Comparison of ENCODE assay signal across 21 cellular contexts in genomic region chr1:45793942-45794604, GRCh38. TPM values are rescaled to one million over a fixed set of nuclear protein-coding genes. Genes with fewer than 3 reads are reported as not detected.
DNase-seq lines count a peak whose midpoint lies in the region; ATAC-seq, FAIRE-seq and TF ChIP-seq lines count a peak whose summit lies in the region.
"Had no signal": no experiment of that assay in that cellular context is flagged by ENCODE, and none has a peak within 500 bp of the region (broad histone marks: within the 10 kb centered on the region; RNA-seq: fewer than 3 reads in every experiment).

No MANE protein-coding gene starts in this region.

- H3K4me1 ChIP-seq in Karpas-422 (ENCODE audit: low read length) (peaks cover 29% of the 10 kb centered on the region), SJCRH30 (peaks cover 19% of the 10 kb centered on the region), HepG2 (ENCODE audit: insufficient read depth, low read length) (peaks cover 11% of the 10 kb centered on the region), GM23338 (ENCODE audit: insufficient read depth) (no peaks in the 10 kb centered on the region), endodermal cell (ENCODE audit: control insufficient read depth, insufficient read depth, low read length) (no peaks in the 10 kb centered on the region)
- H3K4me1 ChIP-seq: heart right ventricle, right atrium auricular region, upper lobe of right lung had no signal

- WGBS in HepG2 (ENCODE audit: low lambda C conversion rate): 7% methylated on average over 7 of the region's 7 CpGs
- WGBS in endodermal cell (ENCODE audit: insufficient coverage in 1 of 2, insufficient read length in 1 of 2), 2 experiments: 89 to 100% methylated on average over 3 to 7 of the region's 7 CpGs

- H3K4me2 ChIP-seq in Karpas-422 (ENCODE audit: low read depth, low read length, poor library complexity, severe bottlenecking): peak overlapping the region; percentile 80
- H3K4me2 ChIP-seq in HepG2 (ENCODE audit: low read depth, low read length): peak overlapping the region; percentile 90
- no peak overlapping the region for H3K4me2 ChIP-seq in GM23338

- H3K9ac ChIP-seq in Karpas-422 (ENCODE audit: low read length): peak overlapping the region; percentile 64
- H3K9ac ChIP-seq in HepG2 (ENCODE audit: insufficient read depth, low read depth, low read length): peak overlapping the region; percentile 46; the same call in 1 of the 2 replicates
- no peak overlapping the region for H3K9ac ChIP-seq in endodermal cell (ENCODE audit: extremely low read depth, low read length, poor library complexity, severe bottlenecking)

- H3K27me3 Mint-ChIP-seq in CD14-positive monocyte (ENCODE audit: low read depth in 3 of 3): peaks cover 0 to 3% (median 1%) of the 10 kb centered on the region in 3 donors
- no peaks in the 10 kb centered on the region for H3K27me3 Mint-ChIP-seq in GM23338 (ENCODE audit: insufficient read depth, low read depth, poor library complexity)
- H3K27me3 Mint-ChIP-seq in endodermal cell (ENCODE audit: insufficient read depth): peaks cover 28% of the 10 kb centered on the region

- TF ChIP-seq RAD21 in HepG2 (CRISPR knock-in tag; IDR thresholded peaks at IDR 0.05): peak; percentile 52; the same call in 1 of the 2 replicates

- DNase-seq in CD14-positive monocyte (ENCODE audit: low spot score): no peak
- peak; percentile 82 for DNase-seq in Karpas-422
- DNase-seq in SJCRH30: peak; percentile 51 to 73
- peak; percentile 32 for DNase-seq in HepG2 (ENCODE audit: low spot score)
- DNase-seq in GM23338 (ENCODE audit: low spot score): no peak
- DNase-seq in endodermal cell: no peak
- DNase-seq: activated CD4-positive, alpha-beta T cell treated with anti-CD3 and anti-CD28 coated beads for 36 hours; activated T-cell treated with anti-CD3 and anti-CD28 coated beads, Interleukin-2, amount 50 U/mL, for 24 hours; AML-193; DND-41; heart right ventricle; Kasumi-1; stimulated activated CD4-positive, alpha-beta T cell treated with anti-CD3 and anti-CD28 coated beads, Interleukin-4, amount 100 ng/mL, for 4 hours; T-helper 17 cell; upper lobe of right lung had no signal

- H3K4me3 Mint-ChIP-seq in CD14-positive monocyte (peak overlapping the region; percentile 21 to 56), GM23338 (no peak overlapping the region), endodermal cell (no peak overlapping the region)
- H3K4me3 Mint-ChIP-seq: activated CD4-positive, alpha-beta T cell treated with anti-CD3 and anti-CD28 coated beads for 36 hours; activated T-cell treated with anti-CD3 and anti-CD28 coated beads, Interleukin-2, amount 50 U/mL, for 24 hours; stimulated activated effector memory CD8-positive, alpha-beta T cell treated with anti-CD3 and anti-CD28 coated beads, Interleukin-12 subunit alpha, Interleukin-12 subunit beta, amount 100 ng/mL, for 72 hours; T-helper 17 cell had no signal

- intact Hi-C loops in CD14-positive monocyte (cut with micrococcal nuclease): no loop called here
- intact Hi-C loops in HepG2 (cut with micrococcal nuclease; ENCODE audit: unreplicated experiment): loop anchor here (5.0 kb wide), 1 partner anchor 37 kb away; no protein-coding TSS in a partner anchor

- TF ChIP-seq CTCF in CD14-positive monocyte (IDR thresholded peaks at IDR 0.05) (no peak), HepG2 (CRISPR knock-in tag; IDR thresholded peaks at IDR 0.05) (peak; percentile 62), GM23338 (conservative IDR thresholded peaks at IDR 0.05; ENCODE audit: low read depth in 2 of 2) (peak in 1 of 2 experiments; percentile 19; a peak in 2 of 4 replicates), endodermal cell (conservative IDR thresholded peaks at IDR 0.05) (no peak)

- no peaks in the 10 kb centered on the region for H3K36me3 ChIP-seq in Karpas-422 (ENCODE audit: insufficient read depth, low read length)
- H3K36me3 ChIP-seq in SJCRH30: no peaks in the 10 kb centered on the region
- H3K36me3 ChIP-seq in HepG2 (replicated peaks in 1 of 2; ENCODE audit: control insufficient read depth in 1 of 2, insufficient read depth in 2 of 2, low read length in 2 of 2): no peaks in the 10 kb centered on the region
- H3K36me3 ChIP-seq in GM23338 (ENCODE audit: insufficient read depth): no peaks in the 10 kb centered on the region
- no peaks in the 10 kb centered on the region for H3K36me3 ChIP-seq in endodermal cell (ENCODE audit: control insufficient read depth, insufficient read depth, low read length)
- H3K36me3 ChIP-seq: heart right ventricle, right atrium auricular region, upper lobe of right lung had no signal

- H3K27ac Mint-ChIP-seq in CD14-positive monocyte (no peak overlapping the region), GM23338 (no peak overlapping the region), endodermal cell (no peak overlapping the region)
- H3K27ac Mint-ChIP-seq: activated CD4-positive, alpha-beta T cell treated with anti-CD3 and anti-CD28 coated beads for 36 hours; activated T-cell treated with anti-CD3 and anti-CD28 coated beads, Interleukin-2, amount 50 U/mL, for 24 hours; stimulated activated effector memory CD8-positive, alpha-beta T cell treated with anti-CD3 and anti-CD28 coated beads, Interleukin-12 subunit alpha, Interleukin-12 subunit beta, amount 100 ng/mL, for 72 hours; T-helper 17 cell had no signal

- H3K4me1 Mint-ChIP-seq in CD14-positive monocyte (peaks cover 4% of the 10 kb centered on the region), GM23338 (no peaks in the 10 kb centered on the region), endodermal cell (peaks cover 17% of the 10 kb centered on the region)
- H3K4me1 Mint-ChIP-seq: activated CD4-positive, alpha-beta T cell treated with anti-CD3 and anti-CD28 coated beads for 36 hours; stimulated activated effector memory CD8-positive, alpha-beta T cell treated with anti-CD3 and anti-CD28 coated beads, Interleukin-12 subunit alpha, Interleukin-12 subunit beta, amount 100 ng/mL, for 72 hours had no signal

- H4K20me1 ChIP-seq in Karpas-422 (ENCODE audit: insufficient read depth, low read depth, low read length) (no peaks in the 10 kb centered on the region), HepG2 (ENCODE audit: insufficient read depth, low read length) (no peaks in the 10 kb centered on the region), GM23338 (replicated peaks; ENCODE audit: insufficient read depth) (no peaks in the 10 kb centered on the region)

- in situ Hi-C loops in HepG2 (cut with HindIII; ENCODE audit: extremely low pct_ligation_motif_present, low pct_unique_long_range_greater_than_20kb): no loop called here

- no peaks in the 10 kb centered on the region for H3F3A ChIP-seq in GM23338 (replicated peaks; ENCODE audit: low read depth)

- H3K27me3 ChIP-seq in Karpas-422 (ENCODE audit: low read length) (no peaks in the 10 kb centered on the region), SJCRH30 (no peaks in the 10 kb centered on the region), HepG2 (ENCODE audit: control insufficient read depth in 1 of 2, insufficient read depth in 2 of 2, low read length in 2 of 2) (no peaks in the 10 kb centered on the region; a peak in 1 of 5 replicates), GM23338 (ENCODE audit: insufficient read depth) (no peaks in the 10 kb centered on the region), endodermal cell (ENCODE audit: control insufficient read depth, insufficient read depth, low read length, poor library complexity, severe bottlenecking) (no peaks in the 10 kb centered on the region)
- H3K27me3 ChIP-seq: right atrium auricular region, upper lobe of right lung had no signal

- H3K4me3 ChIP-seq in Karpas-422 (ENCODE audit: low read length): peak overlapping the region; percentile 61
- H3K4me3 ChIP-seq in SJCRH30: peak overlapping the region; percentile 57
- H3K4me3 ChIP-seq in HepG2 (replicated peaks in 1 of 3; ENCODE audit: insufficient read depth in 1 of 3, low read depth in 2 of 3, low read length in 3 of 3): peak overlapping the region; percentile 43 to 58 (median 51)
- H3K4me3 ChIP-seq in GM23338: no peak overlapping the region
- no peak overlapping the region for H3K4me3 ChIP-seq in endodermal cell (ENCODE audit: low read length)
- H3K4me3 ChIP-seq: right atrium auricular region, upper lobe of right lung had no signal

- H3K9me2 ChIP-seq in Karpas-422 (replicated peaks; ENCODE audit: insufficient read depth, low read length): no peaks in the 10 kb centered on the region
- H3K9me2 ChIP-seq in GM23338 (ENCODE audit: insufficient read depth): no peaks in the 10 kb centered on the region

- TF ChIP-seq POLR2A in HepG2 (IDR thresholded peaks at IDR 0.05; ENCODE audit: insufficient read depth in 1 of 2, low read depth in 2 of 2, low read length in 2 of 2): no peak

- H3K9me3 ChIP-seq in Karpas-422 (ENCODE audit: low read length) (no peaks in the 10 kb centered on the region), SJCRH30 (replicated peaks) (no peaks in the 10 kb centered on the region), HepG2 (ENCODE audit: low read length) (no peaks in the 10 kb centered on the region), endodermal cell (ENCODE audit: control insufficient read depth, low read length) (no peaks in the 10 kb centered on the region)
- H3K9me3 ChIP-seq: heart right ventricle, right atrium auricular region, upper lobe of right lung had no signal

- H3K9me3 Mint-ChIP-seq in CD14-positive monocyte (peaks cover 0 to 2% (median 0%) of the 10 kb centered on the region in 7 donors), GM23338 (no peaks in the 10 kb centered on the region), endodermal cell (no peaks in the 10 kb centered on the region)
- H3K9me3 Mint-ChIP-seq: activated T-cell treated with anti-CD3 and anti-CD28 coated beads, Interleukin-2, amount 50 U/mL, for 24 hours; stimulated activated effector memory CD8-positive, alpha-beta T cell treated with anti-CD3 and anti-CD28 coated beads, Interleukin-12 subunit alpha, Interleukin-12 subunit beta, amount 100 ng/mL, for 72 hours had no signal

- POLR2A ChIA-PET in HepG2 (lab: Yijun Ruan, JAX): interaction anchor here (1.2 kb wide), 3 partner anchors 9 to 108 kb away, joined by 3 to 5 read pairs (median 4); partner anchors contain the start of genes GPBP1L1 and TMEM69

- peak overlapping the region; percentile 95 for H2AFZ ChIP-seq in Karpas-422 (ENCODE audit: low read length)
- peak overlapping the region; percentile 94 for H2AFZ ChIP-seq in HepG2 (ENCODE audit: low read length)
- H2AFZ ChIP-seq in GM23338: no peak overlapping the region

- no TSS peak for BruUV-seq in HepG2 (replicated peaks; lab: Mats Ljungman, UMichigan)

- CTCF ChIA-PET in HepG2 (lab: Yijun Ruan, JAX; ENCODE audit: low intra/inter-chr PET ratio, low total read pairs): no interaction called here

- TF ChIP-seq EP300 in HepG2 (IDR thresholded peaks at IDR 0.05; ENCODE audit: low read depth in 2 of 2, low read length in 2 of 2) (no peak), HepG2 (CRISPR knock-in tag; IDR thresholded peaks at IDR 0.05; ENCODE audit: borderline replicate concordance) (no peak)

- ATAC-seq in HepG2 (peak; percentile 91), GM18907 (IDR thresholded peaks at IDR 0.05; ENCODE audit: unreplicated experiment) (no peak), GM23338 (no peak), HG02678 (IDR thresholded peaks at IDR 0.05; ENCODE audit: unreplicated experiment) (no peak)
- ATAC-seq: activated CD4-positive, alpha-beta T cell treated with anti-CD3 and anti-CD28 coated beads for 36 hours; heart right ventricle; stimulated activated effector memory CD8-positive, alpha-beta T cell treated with anti-CD3 and anti-CD28 coated beads, Interleukin-12 subunit alpha, Interleukin-12 subunit beta, amount 100 ng/mL, for 72 hours; T-helper 17 cell; upper lobe of right lung had no signal

- H3K79me2 ChIP-seq in Karpas-422 (ENCODE audit: low read length): no peaks in the 10 kb centered on the region
- H3K79me2 ChIP-seq in HepG2 (ENCODE audit: insufficient read depth, low read length): no peaks in the 10 kb centered on the region
- no peaks in the 10 kb centered on the region for H3K79me2 ChIP-seq in GM23338 (replicated peaks; ENCODE audit: insufficient read depth)

- FAIRE-seq in HepG2 (lab: Jason Lieb, UNC): peak; percentile 55
- FAIRE-seq: endothelial cell of umbilical vein, RCC 7860 had no signal

- H3K27ac ChIP-seq in Karpas-422 (ENCODE audit: low read length): no peak overlapping the region
- peak overlapping the region; percentile 64 for H3K27ac ChIP-seq in SJCRH30
- no peak overlapping the region for H3K27ac ChIP-seq in HepG2 (ENCODE audit: extremely low read length, insufficient read depth, low read length)
- H3K27ac ChIP-seq in GM23338 (ENCODE audit: low read depth): no peak overlapping the region
- H3K27ac ChIP-seq in endodermal cell (ENCODE audit: low read depth, low read length): no peak overlapping the region
- H3K27ac ChIP-seq: heart right ventricle, right atrium auricular region, upper lobe of right lung had no signal

- no peaks in the 10 kb centered on the region for H3K36me3 Mint-ChIP-seq in CD14-positive monocyte
- H3K36me3 Mint-ChIP-seq in GM23338 (ENCODE audit: low read depth): no peaks in the 10 kb centered on the region
- no peaks in the 10 kb centered on the region for H3K36me3 Mint-ChIP-seq in endodermal cell (ENCODE audit: low read depth)
- H3K36me3 Mint-ChIP-seq: stimulated activated effector memory CD8-positive, alpha-beta T cell treated with anti-CD3 and anti-CD28 coated beads, Interleukin-12 subunit alpha, Interleukin-12 subunit beta, amount 100 ng/mL, for 72 hours had no signal

RNA-seq across cellular contexts. Expression of gene MAST2, which starts 9.3 kb away (rescaled TPM):
- 1 to 10 TPM; 1.0 to 2.5 TPM for polyA plus RNA-seq in CD14-positive monocyte
- total RNA-seq in Karpas-422 (2014; rRNA removed; shearing (Covaris generic); ENCODE audit: low replicate concordance): 49.5 and 52.8 TPM in 2 replicates
- total RNA-seq in SJCRH30 (2014; rRNA removed; shearing (Covaris generic)): 43.0 and 46.5 TPM in 2 replicates
- 14.3 and 15.3 TPM in 2 replicates for total RNA-seq in HepG2 (2016; rRNA removed; fragmentation: Illumina TruSeq; extraction: Trizol)
- total RNA-seq in HepG2 (2016; cell fraction: cytosol; rRNA removed; fragmentation: Illumina TruSeq; extraction: Trizol; ENCODE audit: low read depth): 9.9 and 10.4 TPM in 2 replicates
- 12.9 and 13.7 TPM in 2 replicates for total RNA-seq in HepG2 (2016; cell fraction: insoluble cytoplasmic fraction; rRNA removed; fragmentation: Illumina TruSeq; extraction: Trizol)
- total RNA-seq in HepG2 (2016; cell fraction: membrane; rRNA removed; fragmentation: Illumina TruSeq; extraction: Trizol): 12.0 and 14.5 TPM in 2 replicates
- 26.9 and 30.8 TPM in 2 replicates for total RNA-seq in HepG2 (2016; cell fraction: nucleus; rRNA removed; fragmentation: Illumina TruSeq; extraction: Trizol)
- 23.0 and 26.3 TPM in 2 replicates for polyA plus RNA-seq in HepG2 (2011; rRNA removed)
- polyA plus RNA-seq in HepG2 (2011; cell fraction: cytosol; rRNA removed): 15.9 and 16.5 TPM in 2 replicates
- 89.7 and 90.3 TPM in 2 replicates for polyA plus RNA-seq in HepG2 (2011; cell fraction: nucleus; rRNA removed)
- 18.5 and 25.7 TPM in 2 replicates for polyA plus RNA-seq in HepG2 (2012)
- 2.2 and 2.3 TPM in 2 replicates for polyA plus RNA-seq in HepG2 (2016; cell fraction: cytosol; fragmentation: Illumina TruSeq; extraction: Trizol; ENCODE audit: low read depth)
- 16.9 and 21.5 TPM in 2 replicates for polyA plus RNA-seq in HepG2 (2016; cell fraction: insoluble cytoplasmic fraction; fragmentation: Illumina TruSeq; extraction: Trizol; ENCODE audit: low read depth)
- polyA plus RNA-seq in HepG2 (2016; cell fraction: membrane; fragmentation: Illumina TruSeq; extraction: Trizol; ENCODE audit: low read depth): 7.6 and 9.3 TPM in 2 replicates
- 56.2 and 67.8 TPM in 2 replicates for polyA plus RNA-seq in HepG2 (2016; cell fraction: nucleus; fragmentation: Illumina TruSeq; extraction: Trizol; ENCODE audit: insufficient read depth, low read depth)
- polyA minus RNA-seq in HepG2 (2011; rRNA and poly(A)+ RNA removed; ENCODE audit: low replicate concordance): 58.6 and 58.9 TPM in 2 replicates
- 22.0 and 27.0 TPM in 2 replicates for polyA minus RNA-seq in HepG2 (2011; cell fraction: cytosol; rRNA and poly(A)+ RNA removed)
- 78.5 and 80.8 TPM in 2 replicates for polyA minus RNA-seq in HepG2 (2011; cell fraction: nucleus; rRNA and poly(A)+ RNA removed)
- 20.7 and 57.7 TPM in 2 replicates for total RNA-seq in GM23338 (2014; rRNA removed; shearing (Covaris generic))
- 9.3 and 11.5 TPM in 2 replicates for polyA plus RNA-seq in GM23338 (2016; fragmentation: Nextera tagmentation; extraction: Ambion mirVana)
- total RNA-seq in endodermal cell: 10 to 100 TPM; 46.3 to 60.7 TPM
- 40.3 TPM for polyA plus RNA-seq in endodermal cell (2013, experiment 1 of 2)
- polyA plus RNA-seq in endodermal cell (2013, experiment 2 of 2): 40.2 TPM

RNA-seq across cellular contexts. Expression of gene IPP, which starts 43.6 kb away (rescaled TPM):
- polyA plus RNA-seq in CD14-positive monocyte (1 to 10 TPM; 1.4 TPM), HepG2 (2011; rRNA removed) (3.0 and 3.1 TPM in 2 replicates), GM23338 (2016; fragmentation: Nextera tagmentation; extraction: Ambion mirVana) (2.8 and 4.6 TPM in 2 replicates)
- total RNA-seq in Karpas-422 (2014; rRNA removed; shearing (Covaris generic); ENCODE audit: low replicate concordance): 5.3 and 8.2 TPM in 2 replicates
- total RNA-seq in SJCRH30 (2014; rRNA removed; shearing (Covaris generic)): 10.0 and 11.4 TPM in 2 replicates
- total RNA-seq in HepG2 (2016; rRNA removed; fragmentation: Illumina TruSeq; extraction: Trizol) (9.7 and 14.1 TPM in 2 replicates), endodermal cell (10 to 100 TPM; 14.9 to 18.6 TPM)
- total RNA-seq in HepG2 (2016; cell fraction: cytosol; rRNA removed; fragmentation: Illumina TruSeq; extraction: Trizol; ENCODE audit: low read depth): 1.4 and 1.9 TPM in 2 replicates
- 9.3 and 17.3 TPM in 2 replicates for total RNA-seq in HepG2 (2016; cell fraction: insoluble cytoplasmic fraction; rRNA removed; fragmentation: Illumina TruSeq; extraction: Trizol)
- total RNA-seq in HepG2 (2016; cell fraction: membrane; rRNA removed; fragmentation: Illumina TruSeq; extraction: Trizol): 4.3 and 4.5 TPM in 2 replicates
- 6.7 and 6.8 TPM in 2 replicates for total RNA-seq in HepG2 (2016; cell fraction: nucleus; rRNA removed; fragmentation: Illumina TruSeq; extraction: Trizol)
- 1.2 and 2.3 TPM in 2 replicates for polyA plus RNA-seq in HepG2 (2011; cell fraction: cytosol; rRNA removed)
- polyA plus RNA-seq in HepG2 (2011; cell fraction: nucleus; rRNA removed): 0.90 and 1.3 TPM in 2 replicates
- 4.1 and 6.3 TPM in 2 replicates for polyA plus RNA-seq in HepG2 (2012)
- polyA plus RNA-seq in HepG2 (2016; cell fraction: cytosol; fragmentation: Illumina TruSeq; extraction: Trizol; ENCODE audit: low read depth): 0.96 and 1.1 TPM in 2 replicates
- 9.0 and 10.4 TPM in 2 replicates for polyA plus RNA-seq in HepG2 (2016; cell fraction: insoluble cytoplasmic fraction; fragmentation: Illumina TruSeq; extraction: Trizol; ENCODE audit: low read depth)
- 2.3 and 3.1 TPM in 2 replicates for polyA plus RNA-seq in HepG2 (2016; cell fraction: membrane; fragmentation: Illumina TruSeq; extraction: Trizol; ENCODE audit: low read depth)
- 5.5 and 7.0 TPM in 2 replicates for polyA plus RNA-seq in HepG2 (2016; cell fraction: nucleus; fragmentation: Illumina TruSeq; extraction: Trizol; ENCODE audit: insufficient read depth, low read depth)
- polyA minus RNA-seq in HepG2 (2011; rRNA and poly(A)+ RNA removed; ENCODE audit: low replicate concordance): 2.5 and 3.2 TPM in 2 replicates
- 3.1 and 3.4 TPM in 2 replicates for polyA minus RNA-seq in HepG2 (2011; cell fraction: cytosol; rRNA and poly(A)+ RNA removed)
- 4.5 and 5.3 TPM in 2 replicates for polyA minus RNA-seq in HepG2 (2011; cell fraction: nucleus; rRNA and poly(A)+ RNA removed)
- total RNA-seq in GM23338 (2014; rRNA removed; shearing (Covaris generic)): 1.8 and 3.7 TPM in 2 replicates
- polyA plus RNA-seq in endodermal cell (2013, experiment 1 of 2): 16.8 TPM
- 17.6 TPM for polyA plus RNA-seq in endodermal cell (2013, experiment 2 of 2)

Comparison
In these comparisons a context has a peak if more than half of its experiments do, and no peak if none do; other contexts are left out.
1. DNase-seq: peak in Karpas-422 (single experiment), SJCRH30 (2 of 2) and HepG2 (single experiment); none in CD14-positive monocyte (single experiment), GM23338 (single experiment) and endodermal cell (single experiment).
2. H3K4me3 Mint-ChIP-seq: peak in CD14-positive monocyte (2 of 2); none in GM23338 (single experiment) and endodermal cell (single experiment).
3. H3K4me3 ChIP-seq: peak in Karpas-422 (single experiment), SJCRH30 (single experiment) and HepG2 (3 of 3); none in GM23338 (single experiment) and endodermal cell (single experiment).